ENCODE assay signal across 1 cellular context in the genomic region with DNA sequence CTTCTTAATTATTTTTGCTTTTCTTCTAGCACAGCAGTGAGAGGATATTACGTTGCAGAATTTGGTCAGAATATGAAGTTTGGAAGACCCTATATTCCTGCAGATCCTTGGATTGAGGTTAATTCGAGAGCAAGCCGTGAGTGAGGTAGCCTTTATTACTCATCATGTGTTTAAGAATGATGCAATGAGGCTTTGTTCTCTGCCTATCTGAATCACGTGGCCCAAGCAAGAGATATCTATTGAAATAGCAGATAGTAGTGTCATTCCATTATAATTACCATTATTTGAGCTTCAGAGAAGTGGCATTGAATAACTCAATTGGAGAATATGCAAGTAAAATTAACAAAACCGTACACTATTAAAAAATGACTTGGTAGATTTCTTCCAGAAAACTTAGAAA.
TF ChIP-seq lines count a peak whose summit lies in the region.

No MANE protein-coding gene starts in this region.

TF ChIP-seq in H1, 55 proteins besides CTCF, POLR2A, EP300 and RAD21:
- TF ChIP-seq SIRT6 (IDR thresholded peaks at IDR 0.05; ENCODE audit: low read length) = no peak
- 0 out of 2 replicates have a peak, but pooled peaks have one; percentile 1 for TF ChIP-seq CEBPB (IDR thresholded peaks at IDR 0.05; ENCODE audit: low read depth, low read length)
